ENCODE assay signal across 15 cellular contexts in genomic region chr20:251352-251751, GRCh38. TPM values are rescaled to one million over a fixed set of nuclear protein-coding genes. Genes with fewer than 3 reads are reported as not detected.
"Had no signal": no experiment of that assay in that cellular context is flagged by ENCODE, and none has a peak within 500 bp of the region (broad histone marks: within the 10 kb centered on the region; RNA-seq: fewer than 3 reads in every experiment).

No MANE protein-coding gene starts in this region.

- H3K4me3 ChIP-seq: adrenal gland, suprapubic skin, upper lobe of left lung had no signal

- H3K36me3 ChIP-seq: adrenal gland, suprapubic skin, upper lobe of left lung had no signal

- FAIRE-seq: colon had no signal

- ATAC-seq: activated CD8-positive, alpha-beta T cell treated with anti-CD3 and anti-CD28 coated beads, Interleukin-2, amount 10 ng/mL, durations not matched to agents 7 days and 5 days; foreskin keratinocyte; stimulated activated naive CD8-positive, alpha-beta T cell treated with anti-CD3 and anti-CD28 coated beads, Interleukin-15, Interleukin-2, amounts not matched to agents 100 U/mL and 50 U/mL, for 24 hours had no signal

- H3K4me1 ChIP-seq: adrenal gland, foreskin keratinocyte, suprapubic skin, upper lobe of left lung had no signal

- H3K27me3 ChIP-seq: upper lobe of left lung had no signal

- DNase-seq: activated CD4-positive, alpha-beta T cell treated with anti-CD3 and anti-CD28 coated beads for 48 hours; activated CD8-positive, alpha-beta memory T cell treated with anti-CD3 and anti-CD28 coated beads, Interleukin-2, amount 50 U/mL, for 48 hours; activated CD8-positive, alpha-beta T cell treated with anti-CD3 and anti-CD28 coated beads, Interleukin-2, amount 10 ng/mL, durations not matched to agents 7 days and 5 days; activated naive CD4-positive, alpha-beta T cell; adrenal gland; foreskin keratinocyte; kidney glomerular epithelial cell; stimulated activated CD4-positive, alpha-beta T cell treated with anti-CD3 and anti-CD28 coated beads, Interleukin-12 subunit alpha, Interleukin-12 subunit beta, amount 100 ng/mL, for 4 hours; stimulated activated naive CD8-positive, alpha-beta T cell treated with anti-CD3 and anti-CD28 coated beads, Interleukin-15, Interleukin-2, amounts not matched to agents 100 U/mL and 50 U/mL, for 24 hours; T-helper 2 cell; upper lobe of left lung had no signal

- H3K9me3 ChIP-seq: adrenal gland, suprapubic skin, upper lobe of left lung had no signal

- H3K27ac ChIP-seq: adrenal gland, foreskin keratinocyte, suprapubic skin, upper lobe of left lung had no signal

RNA-seq across cellular contexts. Expression of gene DEFB132, which starts 6.2 kb away (rescaled TPM):
- polyA plus RNA-seq: foreskin keratinocyte, neural cell had no signal

RNA-seq across cellular contexts. Expression of gene DEFB129, which starts 24.3 kb away (rescaled TPM):
- polyA plus RNA-seq: adrenal gland, foreskin keratinocyte, liver, neural cell had no signal
